ENCODE assay signal across 33 cellular contexts in the genomic region with DNA sequence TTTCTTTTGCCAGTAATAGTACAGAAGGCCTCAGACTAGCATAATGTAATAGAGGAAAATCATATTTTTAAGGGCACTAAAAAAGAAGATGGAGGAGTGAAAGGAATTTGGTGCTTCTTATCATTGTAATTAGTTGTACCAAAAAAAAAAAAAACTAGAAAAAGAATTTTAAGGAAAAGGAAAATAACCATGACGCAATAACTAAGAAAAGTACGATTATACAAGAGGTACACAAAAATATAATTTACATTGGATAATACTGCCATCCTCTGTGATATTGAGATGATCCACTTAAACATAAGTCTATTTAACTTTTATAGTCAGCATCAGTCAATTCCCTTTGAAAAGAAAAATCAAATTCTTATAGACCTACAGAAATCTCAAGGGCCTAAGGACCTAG.
"Had no signal": no experiment of that assay in that cellular context is flagged by ENCODE, and none has a peak within 500 bp of the region (broad histone marks: within the 10 kb centered on the region; RNA-seq: fewer than 3 reads in every experiment).

No MANE protein-coding gene starts in this region.

- H3K27me3 ChIP-seq: adrenal gland, ascending aorta, body of pancreas, brain microvascular endothelial cell, breast epithelium, cardiac muscle cell had no signal

- H3K9me3 ChIP-seq: adrenal gland, body of pancreas had no signal

- H3K4me1 ChIP-seq: adrenal gland, ascending aorta, body of pancreas, breast epithelium had no signal

- H3K4me3 ChIP-seq: adrenal gland, ascending aorta, body of pancreas, breast epithelium, cardiac muscle cell had no signal

- DNase-seq: activated effector memory CD4-positive, alpha-beta T cell treated with anti-CD3 and anti-CD28 coated beads, Interleukin-2, amount 50 U/mL, for 16 hours; activated effector memory CD4-positive, alpha-beta T cell treated with Interleukin-2 at 50 U/mL for 16 hours; activated gamma-delta T cell; activated gamma-delta T cell treated with Interleukin-2 at 50 U/mL for 16 hours; activated naive CD4-positive, alpha-beta T cell; activated naive CD4-positive, alpha-beta T cell treated with anti-CD3 and anti-CD28 coated beads for 36 hours; activated naive CD4-positive, alpha-beta T cell treated with anti-CD3 and anti-CD28 coated beads, Interleukin-2, amount 10 ng/mL, durations not matched to agents 7 days and 5 days; activated naive CD4-positive, alpha-beta T cell treated with anti-CD3 and anti-CD28 coated beads, Interleukin-2, amount 50 U/mL, for 16 hours; activated naive CD4-positive, alpha-beta T cell treated with Interleukin-2 at 50 U/mL for 16 hours; activated naive CD8-positive, alpha-beta T cell treated with anti-CD3 and anti-CD28 coated beads for 36 hours; activated naive CD8-positive, alpha-beta T cell treated with anti-CD3 and anti-CD28 coated beads, Interleukin-2, amount 10 ng/mL, durations not matched to agents 7 days and 5 days; activated naive CD8-positive, alpha-beta T cell treated with anti-CD3 and anti-CD28 coated beads, Interleukin-2, amount 50 U/mL, for 24 hours; activated T-cell treated with anti-CD3 and anti-CD28 coated beads, Interleukin-2, amount 50 U/mL, for 24 hours; activated T-cell treated with anti-CD3 and anti-CD28 coated beads, Interleukin-2, amount 50 U/mL, for 4 hours; activated T-cell treated with anti-CD3 and anti-CD28 coated beads, Interleukin-2, amount 50 U/mL, for 48 hours; activated T-cell treated with anti-CD3 and anti-CD28 coated beads, Interleukin-2, amount 50 U/mL, for 72 hours; adrenal gland; amniotic stem cell; amygdala; anterior cingulate cortex; aorta; body of pancreas; brain microvascular endothelial cell; caudate nucleus; central memory CD4-positive, alpha-beta T cell; cerebellar nuclear complex had no signal

- H3K36me3 ChIP-seq: adrenal gland, ascending aorta, brain microvascular endothelial cell, breast epithelium, cardiac muscle cell had no signal

- ATAC-seq: activated naive CD4-positive, alpha-beta T cell treated with anti-CD3 and anti-CD28 coated beads, Interleukin-2, amount 50 U/mL, for 72 hours; activated naive CD8-positive, alpha-beta T cell treated with anti-CD3 and anti-CD28 coated beads, Interleukin-2, amount 50 U/mL, for 24 hours; activated T-cell treated with anti-CD3 and anti-CD28 coated beads, Interleukin-2, amount 50 U/mL, for 4 hours; activated T-cell treated with anti-CD3 and anti-CD28 coated beads, Interleukin-2, amount 50 U/mL, for 72 hours; activated T-helper 17 cell treated with anti-CD3 and anti-CD28 coated beads, Interleukin-2, amount 50 U/mL, for 72 hours; body of pancreas had no signal

- FAIRE-seq: astrocyte, bronchial epithelial cell had no signal

- H3K27ac ChIP-seq: adrenal gland, ascending aorta, body of pancreas, brain microvascular endothelial cell, breast epithelium, cardiac muscle cell had no signal
